ENCODE assay signal across 22 cellular contexts in genomic region chr11:2085251-2086066, GRCh38. TPM values are rescaled to one million over a fixed set of nuclear protein-coding genes. Genes with fewer than 3 reads are reported as not detected.
DNase-seq lines count a peak whose midpoint lies in the region; TF ChIP-seq lines count a peak whose summit lies in the region.
"Had no signal": no experiment of that assay in that cellular context is flagged by ENCODE, and none has a peak within 500 bp of the region (broad histone marks: within the 10 kb centered on the region; RNA-seq: fewer than 3 reads in every experiment).

No MANE protein-coding gene starts in this region.

- intact Hi-C loops in spleen (cut with DNase I; ENCODE audit: low total_unique reads) = no loop called here
- intact Hi-C loops in thyroid gland (cut with DNase I) = no loop called here

- H2BK12ac ChIP-seq in mesenchymal stem cell (ENCODE audit: low read length in 2 of 2) = no peak overlapping the region

- peak overlapping the region; percentile 36; the same call in 1 of the 2 replicates for H3K4me3 ChIP-seq in BLaER1
- no peak overlapping the region for H3K4me3 ChIP-seq in H7 (ENCODE audit: insufficient read depth, low read depth, low read length)
- no peak overlapping the region for H3K4me3 ChIP-seq in mesenchymal stem cell (ENCODE audit: insufficient read depth in 1 of 2, low read depth in 1 of 2, low read length in 2 of 2)
- no peak overlapping the region for H3K4me3 ChIP-seq in spleen
- no peak overlapping the region for H3K4me3 ChIP-seq in thyroid gland (replicated peaks in 1 of 3)
- H3K4me3 ChIP-seq: gastroesophageal sphincter, K562, MG63, PC-9, skin epidermis, thoracic aorta had no signal

- H3K23ac ChIP-seq in mesenchymal stem cell (ENCODE audit: low read length in 2 of 2) = no peak overlapping the region

- no peak overlapping the region for H2AFZ ChIP-seq in mesenchymal stem cell (ENCODE audit: low read depth, low read length)
- H2AFZ ChIP-seq: PC-9 had no signal

- WGBS in mesenchymal stem cell = 87% methylated on average over 24 of the region's 24 CpGs
- WGBS in spleen, 5 donors = 73 to 90% (median 84%) methylated on average over 20 to 24 of the region's 24 CpGs
- WGBS in thyroid gland, 2 donors = 90 to 91% methylated on average over 22 to 24 of the region's 24 CpGs

- H3K27me3 ChIP-seq in BLaER1 = no peaks in the 10 kb centered on the region
- H3K27me3 ChIP-seq in H7 (ENCODE audit: control insufficient read depth, insufficient read depth, low read length) = no peaks in the 10 kb centered on the region; the same call in none of the 2 replicates
- H3K27me3 ChIP-seq in mesenchymal stem cell (ENCODE audit: control insufficient read depth in 1 of 2, insufficient read depth in 1 of 2, low read length in 2 of 2) = no peaks in the 10 kb centered on the region
- peaks cover 0 to 45% (median 0%) of the 10 kb centered on the region in 7 donors for H3K27me3 ChIP-seq in spleen (replicated peaks in 1 of 7)
- no peaks in the 10 kb centered on the region for H3K27me3 ChIP-seq in thyroid gland
- H3K27me3 ChIP-seq: neutrophil had no signal

- no peak overlapping the region for H2AK5ac ChIP-seq in mesenchymal stem cell (ENCODE audit: low read length, severe bottlenecking)

- H2BK5ac ChIP-seq in mesenchymal stem cell (ENCODE audit: low read depth, low read length, poor library complexity, severe bottlenecking) = no peak overlapping the region

- no peak overlapping the region for H4K8ac ChIP-seq in mesenchymal stem cell (ENCODE audit: low read length)

- peaks cover under 1% of the 10 kb centered on the region for H3K79me1 ChIP-seq in mesenchymal stem cell (replicated peaks; ENCODE audit: low read length, poor library complexity, severe bottlenecking)

- H3K36me3 ChIP-seq in BLaER1 (no peaks in the 10 kb centered on the region), H7 (replicated peaks; ENCODE audit: control insufficient read depth, insufficient read depth, low read length) (no peaks in the 10 kb centered on the region), mesenchymal stem cell (ENCODE audit: control insufficient read depth in 1 of 2, insufficient read depth in 2 of 2, low read depth in 1 of 2, low read length in 2 of 2) (peaks cover 0 to 12% of the 10 kb centered on the region in 2 experiments), spleen (no peaks in the 10 kb centered on the region), thyroid gland (no peaks in the 10 kb centered on the region)
- H3K36me3 ChIP-seq: gastroesophageal sphincter, MG63, neutrophil, thoracic aorta had no signal

- DNase-seq in H7 (peak; percentile 33), mesenchymal stem cell (no peak), spleen (peak; percentile 51), AML-193 (lab: John Stamatoyannopoulos, UW) (no peak), NCI-H526 treated with DMSO at 0.1 percent for 48 hours (lab: John Stamatoyannopoulos, UW) (no peak), thyroid gland (no peak)
- DNase-seq: activated naive CD4-positive, alpha-beta T cell treated with anti-CD3 and anti-CD28 coated beads for 36 hours; activated T-cell treated with anti-CD3 and anti-CD28 coated beads, Interleukin-2, amount 50 U/mL, for 24 hours; amygdala; cortex of kidney; GF-D8; MG63; NCI-H2081 treated with DMSO at 0.1 percent for 48 hours; NK-92 treated with Interleukin-12 subunit alpha and Interleukin-12 subunit beta, amount 100 ng/mL, for 24 hours; PC-9 had no signal

- peak overlapping the region; percentile 61 for H4K91ac ChIP-seq in mesenchymal stem cell (ENCODE audit: low read length)

- H2BK15ac ChIP-seq in mesenchymal stem cell (ENCODE audit: low read depth, poor library complexity, severe bottlenecking) = no peak overlapping the region

- peak overlapping the region; percentile 85 for H3K4me2 ChIP-seq in BLaER1
- no peak overlapping the region for H3K4me2 ChIP-seq in mesenchymal stem cell (ENCODE audit: low read length, poor library complexity, severe bottlenecking)
- H3K4me2 ChIP-seq: PC-9 had no signal

- no peak overlapping the region for H3K18ac ChIP-seq in mesenchymal stem cell (ENCODE audit: low read depth in 1 of 2, low read length in 2 of 2)

- H3K14ac ChIP-seq in mesenchymal stem cell (ENCODE audit: low read length in 2 of 2) = no peak overlapping the region

- no peak overlapping the region for H2BK120ac ChIP-seq in mesenchymal stem cell (ENCODE audit: low read depth, low read length)

- H3K27ac ChIP-seq in BLaER1 (peak overlapping the region; percentile 63), mesenchymal stem cell (ENCODE audit: low read length, poor library complexity, severe bottlenecking) (no peak overlapping the region), spleen (no peak overlapping the region), thyroid gland (no peak overlapping the region)
- H3K27ac ChIP-seq: gastroesophageal sphincter, neutrophil, PC-9, skin epidermis, thoracic aorta had no signal

- TF ChIP-seq POLR2A in spleen (IDR thresholded peaks at IDR 0.05) = no peak
- no peak for TF ChIP-seq POLR2A in thyroid gland (IDR thresholded peaks at IDR 0.05)

- H3K4ac ChIP-seq in mesenchymal stem cell (ENCODE audit: low read depth in 1 of 2, low read length in 2 of 2) = no peak overlapping the region

- TF ChIP-seq CTCF in spleen (IDR thresholded peaks at IDR 0.05 in 8 of 11, conservative IDR thresholded peaks at IDR 0.05 in 3 of 11) = no peak
- no peak for TF ChIP-seq CTCF in thyroid gland (IDR thresholded peaks at IDR 0.05)

- H3K9me3 ChIP-seq in BLaER1 (peaks cover 20% of the 10 kb centered on the region), mesenchymal stem cell (ENCODE audit: control insufficient read depth, low read length) (peaks cover 17% of the 10 kb centered on the region), spleen (peaks cover 0 to 19% (median 11%) of the 10 kb centered on the region in 8 donors), thyroid gland (no peaks in the 10 kb centered on the region)
- H3K9me3 ChIP-seq: neutrophil had no signal

- H3K9ac ChIP-seq in BLaER1 (peak overlapping the region; percentile 40; the same call in 1 of the 2 replicates), mesenchymal stem cell (ENCODE audit: low read length) (no peak overlapping the region)

- H3K4me1 ChIP-seq in BLaER1 (peaks cover 79% of the 10 kb centered on the region), mesenchymal stem cell (ENCODE audit: control insufficient read depth, insufficient read depth, low read depth, low read length) (peaks cover 4% of the 10 kb centered on the region), spleen (no peaks in the 10 kb centered on the region), thyroid gland (no peaks in the 10 kb centered on the region)
- H3K4me1 ChIP-seq: gastroesophageal sphincter had no signal

- H4K20me1 ChIP-seq in BLaER1 = peaks cover 5% of the 10 kb centered on the region; the same call in 1 of the 2 replicates

RNA-seq across cellular contexts. Expression of gene IGF2, which starts 53.7 kb away (rescaled TPM):
- 0.78 and 1.2 TPM in 2 replicates for total RNA-seq in H7 (2014; rRNA removed; shearing (Covaris generic))
- polyA plus RNA-seq in mesenchymal stem cell (2013, experiment 1 of 2) = 374 TPM
- 355 TPM for polyA plus RNA-seq in mesenchymal stem cell (2013, experiment 2 of 2)
- total RNA-seq in spleen (10 to 100 TPM; 10.2 to 66.6 (median 25.7) TPM), thyroid gland (10 to 100 TPM in 3 of 4 donors, 1 to 10 TPM in 1; 9.9 to 26.6 (median 18.1) TPM)
- polyA plus RNA-seq in spleen = 1 to 10 TPM in 2 of 3 donors, under 1 TPM in 1; 0.74 to 9.8 (median 4.0) TPM
- polyA plus RNA-seq: CD8-positive, alpha-beta memory T cell; K562 had no signal

Comparison
In these comparisons a context has a peak if more than half of its experiments do, and no peak if none do; other contexts are left out.
1. DNase-seq: peak in H7 (single experiment) and spleen (single experiment); none in mesenchymal stem cell (single experiment), AML-193 (0 of 2), NCI-H526 treated with DMSO at 0.1 percent for 48 hours (single experiment) and thyroid gland (0 of 2).